20 cellular contexts compared by ENCODE assay signal in the genomic region with DNA sequence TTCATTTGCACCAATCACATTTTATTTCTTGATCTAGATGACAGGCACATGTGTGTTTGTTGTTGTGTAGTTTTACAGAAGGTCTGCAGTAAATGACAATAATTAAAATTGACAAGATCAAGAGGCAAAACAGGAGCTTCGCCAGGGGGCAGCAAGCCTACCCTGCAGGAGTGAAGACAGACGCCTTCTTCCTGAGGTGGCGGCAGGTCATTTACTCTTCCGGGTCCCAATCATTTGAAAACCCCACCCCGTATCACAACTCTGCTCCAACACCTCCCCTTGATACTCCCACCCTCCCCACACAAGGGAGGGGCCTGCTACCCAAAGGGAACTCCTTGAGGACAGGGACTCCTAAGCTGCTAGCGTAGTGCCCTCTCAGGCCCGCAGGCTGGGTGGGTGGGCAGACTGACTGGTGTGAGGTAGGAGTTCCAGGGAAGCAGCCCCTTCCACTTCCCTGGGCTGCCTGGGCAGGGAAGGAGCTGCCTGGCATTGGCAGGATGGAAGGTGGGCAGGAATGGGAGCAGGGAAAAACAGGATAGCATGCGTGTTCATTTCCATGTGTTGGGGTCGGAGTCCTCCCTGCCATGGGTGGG. TPM values are rescaled to one million over a fixed set of nuclear protein-coding genes. Genes with fewer than 3 reads are reported as not detected.
"Had no signal": no experiment of that assay in that cellular context is flagged by ENCODE, and none has a peak within 500 bp of the region (broad histone marks: within the 10 kb centered on the region; RNA-seq: fewer than 3 reads in every experiment).

No MANE protein-coding gene starts in this region.

- ATAC-seq: esophagus mucosa; left colon; left ventricle myocardium superior; natural killer cell treated with Interleukin-12 subunit alpha and Interleukin-12 subunit beta and Interleukin-15 and Interleukin-18, amount 100 ng/mL, for 72 hours; sciatic nerve had no signal

- H3K4me1 ChIP-seq: neural progenitor cell had no signal

- H3K4me2 ChIP-seq: neural progenitor cell had no signal

- H3K27me3 Mint-ChIP-seq: natural killer cell treated with Interleukin-12 subunit alpha and Interleukin-12 subunit beta and Interleukin-15 and Interleukin-18, amount 100 ng/mL, for 72 hours had no signal

- H3K27ac ChIP-seq: neural progenitor cell, skin epidermis had no signal

- H3K4me3 Mint-ChIP-seq: immature natural killer cell; natural killer cell treated with Interleukin-12 subunit alpha and Interleukin-12 subunit beta and Interleukin-15 and Interleukin-18, amount 100 ng/mL, for 72 hours; neural progenitor cell had no signal

- H3K4me1 Mint-ChIP-seq: neural progenitor cell had no signal

- FAIRE-seq: colon, frontal cortex had no signal

- H3K9me3 Mint-ChIP-seq: immature natural killer cell; natural killer cell treated with Interleukin-12 subunit alpha and Interleukin-12 subunit beta and Interleukin-15 and Interleukin-18, amount 100 ng/mL, for 72 hours; neural progenitor cell had no signal

- H2AFZ ChIP-seq: neural progenitor cell had no signal

- H3K4me3 ChIP-seq: lung, neural progenitor cell, skin epidermis had no signal

- H3K9ac ChIP-seq: neural progenitor cell had no signal

- H3K36me3 ChIP-seq: neural progenitor cell had no signal

- H3K36me3 Mint-ChIP-seq: immature natural killer cell; natural killer cell treated with Interleukin-12 subunit alpha and Interleukin-12 subunit beta and Interleukin-15 and Interleukin-18, amount 100 ng/mL, for 72 hours had no signal

- H3K27me3 ChIP-seq: neural progenitor cell had no signal

- DNase-seq: cerebellar nuclear complex; effector CD4-positive, alpha-beta T cell; immature natural killer cell; left colon; left ventricle myocardium superior; mesenchymal stem cell; midbrain; stimulated activated CD4-positive, alpha-beta T cell treated with anti-CD3 and anti-CD28 coated beads, Interleukin-2, amount 100 ng/mL, for 24 hours; stimulated activated naive CD4-positive, alpha-beta T cell; trophoblast cell had no signal

- H3K27ac Mint-ChIP-seq: immature natural killer cell; natural killer cell treated with Interleukin-12 subunit alpha and Interleukin-12 subunit beta and Interleukin-15 and Interleukin-18, amount 100 ng/mL, for 72 hours; neural progenitor cell had no signal

RNA-seq across cellular contexts. Expression of a gene that starts 13.1 kb away (rescaled TPM):
- polyA plus RNA-seq: immature natural killer cell had no signal

RNA-seq across cellular contexts. Expression of a gene that starts 13.2 kb away (rescaled TPM):
- total RNA-seq: glomerular endothelial cell, pulmonary artery endothelial cell had no signal
